ENCODE assay signal across 12 cellular contexts in genomic region chr13:23320926-23321533, GRCh38.
DNase-seq lines count a peak whose midpoint lies in the region; ATAC-seq lines count a peak whose summit lies in the region.
"Had no signal": no experiment of that assay in that cellular context is flagged by ENCODE, and none has a peak within 500 bp of the region (broad histone marks: within the 10 kb centered on the region; RNA-seq: fewer than 3 reads in every experiment).

No MANE protein-coding gene starts in this region.

- H3K27me3 Mint-ChIP-seq in activated T-cell treated with anti-CD3 and anti-CD28 coated beads, Interleukin-2, amount 50 U/mL, for 24 hours: peaks cover 21% of the 10 kb centered on the region
- no peaks in the 10 kb centered on the region for H3K27me3 Mint-ChIP-seq in central memory CD8-positive, alpha-beta T cell

- ATAC-seq in HG03103 (IDR thresholded peaks at IDR 0.05; ENCODE audit: low read depth, unreplicated experiment) (peak; percentile 20), HG03520 (IDR thresholded peaks at IDR 0.05; ENCODE audit: unreplicated experiment) (no peak), esophagus mucosa (no peak)
- ATAC-seq in central memory CD8-positive, alpha-beta T cell (replicated peaks; ENCODE audit: extremely low read depth, poor library complexity, severe bottlenecking): peak; percentile 49
- peak; percentile 31 for ATAC-seq in stimulated activated effector memory CD8-positive, alpha-beta T cell treated with anti-CD3 and anti-CD28 coated beads, Interleukin-12 subunit alpha, Interleukin-12 subunit beta, amount 100 ng/mL, for 72 hours

- H3K4me3 Mint-ChIP-seq in activated T-cell treated with anti-CD3 and anti-CD28 coated beads, Interleukin-2, amount 50 U/mL, for 24 hours: peak overlapping the region; percentile 68
- peak overlapping the region; percentile 86 for H3K4me3 Mint-ChIP-seq in central memory CD8-positive, alpha-beta T cell
- peak overlapping the region; percentile 67 for H3K4me3 Mint-ChIP-seq in stimulated activated effector memory CD8-positive, alpha-beta T cell treated with anti-CD3 and anti-CD28 coated beads, Interleukin-12 subunit alpha, Interleukin-12 subunit beta, amount 100 ng/mL, for 72 hours
- H3K4me3 Mint-ChIP-seq: endodermal cell, nephron progenitor cell had no signal

- no peak for DNase-seq in activated T-cell treated with anti-CD3 and anti-CD28 coated beads, Interleukin-2, amount 50 U/mL, for 24 hours
- DNase-seq in activated T-cell treated with anti-CD3 and anti-CD28 coated beads, Interleukin-2, amount 50 U/mL, for 48 hours: no peak
- no peak for DNase-seq in central memory CD8-positive, alpha-beta T cell (ENCODE audit: low spot score in 2 of 2)
- no peak for DNase-seq in stimulated activated effector memory CD8-positive, alpha-beta T cell treated with anti-CD3 and anti-CD28 coated beads, Interleukin-12 subunit alpha, Interleukin-12 subunit beta, amount 100 ng/mL, for 72 hours (ENCODE audit: low spot score in 2 of 2)
- no peak for DNase-seq in C1 segment of cervical spinal cord (lab: John Stamatoyannopoulos, UW)
- DNase-seq: activated CD4-positive, alpha-beta T cell treated with anti-CD3 and anti-CD28 coated beads for 4 hours; endodermal cell; NCI-H2081; nephron progenitor cell had no signal

- H3K9me3 Mint-ChIP-seq in activated T-cell treated with anti-CD3 and anti-CD28 coated beads, Interleukin-2, amount 50 U/mL, for 24 hours: no peaks in the 10 kb centered on the region
- no peaks in the 10 kb centered on the region for H3K9me3 Mint-ChIP-seq in central memory CD8-positive, alpha-beta T cell
- H3K9me3 Mint-ChIP-seq in stimulated activated effector memory CD8-positive, alpha-beta T cell treated with anti-CD3 and anti-CD28 coated beads, Interleukin-12 subunit alpha, Interleukin-12 subunit beta, amount 100 ng/mL, for 72 hours: no peaks in the 10 kb centered on the region
- H3K9me3 Mint-ChIP-seq: endodermal cell, nephron progenitor cell had no signal

- no peak overlapping the region for H3K27ac Mint-ChIP-seq in activated T-cell treated with anti-CD3 and anti-CD28 coated beads, Interleukin-2, amount 50 U/mL, for 24 hours
- H3K27ac Mint-ChIP-seq in central memory CD8-positive, alpha-beta T cell (ENCODE audit: low read depth): peak overlapping the region; percentile 97
- no peak overlapping the region for H3K27ac Mint-ChIP-seq in stimulated activated effector memory CD8-positive, alpha-beta T cell treated with anti-CD3 and anti-CD28 coated beads, Interleukin-12 subunit alpha, Interleukin-12 subunit beta, amount 100 ng/mL, for 72 hours
- H3K27ac Mint-ChIP-seq: endodermal cell, nephron progenitor cell had no signal

- H3K36me3 Mint-ChIP-seq in activated T-cell treated with anti-CD3 and anti-CD28 coated beads, Interleukin-2, amount 50 U/mL, for 24 hours (ENCODE audit: low read depth): no peaks in the 10 kb centered on the region
- no peaks in the 10 kb centered on the region for H3K36me3 Mint-ChIP-seq in central memory CD8-positive, alpha-beta T cell (ENCODE audit: insufficient read depth)
- H3K36me3 Mint-ChIP-seq in stimulated activated effector memory CD8-positive, alpha-beta T cell treated with anti-CD3 and anti-CD28 coated beads, Interleukin-12 subunit alpha, Interleukin-12 subunit beta, amount 100 ng/mL, for 72 hours: no peaks in the 10 kb centered on the region

- peaks cover 36% of the 10 kb centered on the region for H3K4me1 Mint-ChIP-seq in activated T-cell treated with anti-CD3 and anti-CD28 coated beads, Interleukin-2, amount 50 U/mL, for 24 hours (ENCODE audit: low read depth)
- H3K4me1 Mint-ChIP-seq in central memory CD8-positive, alpha-beta T cell: peaks cover 36% of the 10 kb centered on the region
- H3K4me1 Mint-ChIP-seq in stimulated activated effector memory CD8-positive, alpha-beta T cell treated with anti-CD3 and anti-CD28 coated beads, Interleukin-12 subunit alpha, Interleukin-12 subunit beta, amount 100 ng/mL, for 72 hours: peaks cover 23% of the 10 kb centered on the region

Comparison
In these comparisons a context has a peak if more than half of its experiments do, and no peak if none do; other contexts are left out.
1. ATAC-seq: peak in HG03103 (single experiment), central memory CD8-positive, alpha-beta T cell (single experiment) and stimulated activated effector memory CD8-positive, alpha-beta T cell treated with anti-CD3 and anti-CD28 coated beads, Interleukin-12 subunit alpha, Interleukin-12 subunit beta, amount 100 ng/mL, for 72 hours (single experiment); none in HG03520 (single experiment) and esophagus mucosa (single experiment).
2. Peak in every context shown above with its lines, with median percentiles within 50 percentile points of each other: H3K4me3 Mint-ChIP-seq.